ENCODE assay signal across 3 cellular contexts in the genomic region with DNA sequence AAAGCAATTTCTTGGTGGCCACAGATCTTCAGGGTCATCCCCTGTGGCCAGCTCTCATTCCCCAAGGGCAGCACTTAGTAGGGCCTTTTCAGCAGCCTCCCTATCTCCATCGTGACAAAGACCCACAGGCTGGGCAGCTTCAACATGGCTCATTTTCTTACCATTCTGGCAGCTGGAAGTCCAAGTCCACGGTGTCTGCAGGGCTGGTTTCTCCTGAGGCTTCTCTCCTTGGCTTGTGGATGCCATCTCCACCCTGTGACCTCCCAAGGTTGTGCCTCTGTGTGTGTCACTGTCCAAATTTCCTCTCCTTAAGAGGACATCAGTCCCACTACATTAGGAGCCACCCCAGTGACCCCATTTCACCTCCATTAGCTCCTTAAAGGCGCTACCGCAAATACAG.
TF ChIP-seq lines count a peak whose summit lies in the region.

No MANE protein-coding gene starts in this region.

TF ChIP-seq in HEK293, 187 proteins besides CTCF, POLR2A, EP300 and RAD21:
- no peak for TF ChIP-seq SP2 (tag by site-specific recombination; IDR thresholded peaks at IDR 0.05)
- peak; percentile 96 for TF ChIP-seq ZNF548 (tag by site-specific recombination; IDR thresholded peaks at IDR 0.05)

TF ChIP-seq in H1, 55 proteins besides CTCF, POLR2A, EP300 and RAD21:
- no peak for TF ChIP-seq SUZ12 (IDR thresholded peaks at IDR 0.05; ENCODE audit: low read length)
- no peak for TF ChIP-seq YY1 (IDR thresholded peaks at IDR 0.05; ENCODE audit: low read depth, low read length)
- no peak for TF ChIP-seq SP1 (IDR thresholded peaks at IDR 0.05; ENCODE audit: low read depth, low read length)
- TF ChIP-seq KDM4A (IDR thresholded peaks at IDR 0.05; ENCODE audit: low read depth, low read length, severe bottlenecking): no peak
- no peak for TF ChIP-seq TBP (IDR thresholded peaks at IDR 0.05; ENCODE audit: low read depth, low read length)
- no peak for TF ChIP-seq SRF (IDR thresholded peaks at IDR 0.05; ENCODE audit: low read depth, low read length)
- TF ChIP-seq SIN3A (conservative IDR thresholded peaks at IDR 0.05 in 1 of 2, IDR thresholded peaks at IDR 0.05 in 1 of 2; ENCODE audit: low read depth in 1 of 2, low read length in 2 of 2): no peak
- TF ChIP-seq SP4 (IDR thresholded peaks at IDR 0.05; ENCODE audit: low read length): no peak
- TF ChIP-seq ASH2L (IDR thresholded peaks at IDR 0.05; ENCODE audit: low read length): no peak
- no peak for TF ChIP-seq GTF2F1 (IDR thresholded peaks at IDR 0.05; ENCODE audit: borderline replicate concordance, low read depth, low read length)

TF ChIP-seq in neural cell, 6 proteins besides CTCF, POLR2A, EP300 and RAD21:
- TF ChIP-seq SMC3 (conservative IDR thresholded peaks at IDR 0.05; ENCODE audit: poor library complexity): no peak
- no peak for TF ChIP-seq POLR2AphosphoS5 (IDR thresholded peaks at IDR 0.05)
- no peak for TF ChIP-seq TAF1 (IDR thresholded peaks at IDR 0.05; ENCODE audit: low read depth)
- TF ChIP-seq, protein P1, sequence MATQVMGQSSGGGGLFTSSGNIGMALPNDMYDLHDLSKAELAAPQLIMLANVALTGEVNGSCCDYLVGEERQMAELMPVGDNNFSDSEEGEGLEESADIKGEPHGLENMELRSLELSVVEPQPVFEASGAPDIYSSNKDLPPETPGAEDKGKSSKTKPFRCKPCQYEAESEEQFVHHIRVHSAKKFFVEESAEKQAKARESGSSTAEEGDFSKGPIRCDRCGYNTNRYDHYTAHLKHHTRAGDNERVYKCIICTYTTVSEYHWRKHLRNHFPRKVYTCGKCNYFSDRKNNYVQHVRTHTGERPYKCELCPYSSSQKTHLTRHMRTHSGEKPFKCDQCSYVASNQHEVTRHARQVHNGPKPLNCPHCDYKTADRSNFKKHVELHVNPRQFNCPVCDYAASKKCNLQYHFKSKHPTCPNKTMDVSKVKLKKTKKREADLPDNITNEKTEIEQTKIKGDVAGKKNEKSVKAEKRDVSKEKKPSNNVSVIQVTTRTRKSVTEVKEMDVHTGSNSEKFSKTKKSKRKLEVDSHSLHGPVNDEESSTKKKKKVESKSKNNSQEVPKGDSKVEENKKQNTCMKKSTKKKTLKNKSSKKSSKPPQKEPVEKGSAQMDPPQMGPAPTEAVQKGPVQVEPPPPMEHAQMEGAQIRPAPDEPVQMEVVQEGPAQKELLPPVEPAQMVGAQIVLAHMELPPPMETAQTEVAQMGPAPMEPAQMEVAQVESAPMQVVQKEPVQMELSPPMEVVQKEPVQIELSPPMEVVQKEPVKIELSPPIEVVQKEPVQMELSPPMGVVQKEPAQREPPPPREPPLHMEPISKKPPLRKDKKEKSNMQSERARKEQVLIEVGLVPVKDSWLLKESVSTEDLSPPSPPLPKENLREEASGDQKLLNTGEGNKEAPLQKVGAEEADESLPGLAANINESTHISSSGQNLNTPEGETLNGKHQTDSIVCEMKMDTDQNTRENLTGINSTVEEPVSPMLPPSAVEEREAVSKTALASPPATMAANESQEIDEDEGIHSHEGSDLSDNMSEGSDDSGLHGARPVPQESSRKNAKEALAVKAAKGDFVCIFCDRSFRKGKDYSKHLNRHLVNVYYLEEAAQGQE (IDR thresholded peaks at IDR 0.05; ENCODE audit: borderline replicate concordance): no peak
- no peak for TF ChIP-seq EZH2 (IDR thresholded peaks at IDR 0.05; ENCODE audit: borderline replicate concordance, insufficient read depth, low read length, poor library complexity, severe bottlenecking)
